In genomic region chr5:87418506-87418905, GRCh38 we compare ENCODE assay signal across 10 cellular contexts.
"Had no signal": no experiment of that assay in that cellular context is flagged by ENCODE, and none has a peak within 500 bp of the region (broad histone marks: within the 10 kb centered on the region; RNA-seq: fewer than 3 reads in every experiment).

No MANE protein-coding gene starts in this region.

- H3K4me3 ChIP-seq: GM23248, HAP-1, K562 had no signal

- DNase-seq: GM23248, GOT3, H7, HFFc6, IMR-90, KG1 had no signal

- ATAC-seq: HCT116, K562 had no signal

- H3K9ac ChIP-seq: GM23248 had no signal

- H3K9me3 ChIP-seq: HAP-1 had no signal

- H3K27ac ChIP-seq: GM23248 had no signal

- H2AFZ ChIP-seq: GM23248 had no signal

- FAIRE-seq: HTR-8/SVneo, K562 had no signal

- H3K36me3 ChIP-seq: HAP-1 had no signal
